Comparison of ENCODE assay signal across 14 cellular contexts in genomic region chrX:47481160-47481559, GRCh38. TPM values are rescaled to one million over a fixed set of nuclear protein-coding genes. Genes with fewer than 3 reads are reported as not detected.
DNase-seq lines count a peak whose midpoint lies in the region; ATAC-seq and TF ChIP-seq lines count a peak whose summit lies in the region.
"Had no signal": no experiment of that assay in that cellular context is flagged by ENCODE, and none has a peak within 500 bp of the region (broad histone marks: within the 10 kb centered on the region; RNA-seq: fewer than 3 reads in every experiment).

No MANE protein-coding gene starts in this region.

- no peak overlapping the region for H4K8ac ChIP-seq in H9 (replicated peaks; ENCODE audit: insufficient read length, low read depth, low read length)

- no peak overlapping the region for H3K23ac ChIP-seq in H9 (ENCODE audit: insufficient read length, low read depth, low read length)

- TF ChIP-seq CTCF in H9 (conservative IDR thresholded peaks at IDR 0.05) (no peak), natural killer cell (IDR thresholded peaks at IDR 0.05) (no peak)

- peak overlapping the region; percentile 21 for H3K4me2 ChIP-seq in H9 (ENCODE audit: insufficient read depth, insufficient read length, low read length)

- H3K23me2 ChIP-seq in H9 (ENCODE audit: insufficient read length, low read depth, low read length, poor library complexity, severe bottlenecking), result peaks cover 8% of the 10 kb centered on the region

- no peak for ATAC-seq in activated CD4-positive, alpha-beta T cell treated with anti-CD3 and anti-CD28 coated beads for 36 hours
- no peak for ATAC-seq in natural killer cell
- ATAC-seq in HG02678 (IDR thresholded peaks at IDR 0.05; ENCODE audit: unreplicated experiment), result no peak
- ATAC-seq: foreskin keratinocyte had no signal

- H2BK20ac ChIP-seq in H9 (ENCODE audit: low read depth, low read length, poor library complexity, severe bottlenecking), result no peak overlapping the region

- H3K18ac ChIP-seq in H9 (ENCODE audit: insufficient read length, low read depth, low read length), result no peak overlapping the region

- H3K4me3 Mint-ChIP-seq in activated CD4-positive, alpha-beta T cell treated with anti-CD3 and anti-CD28 coated beads for 36 hours, result peak overlapping the region; percentile 97
- H3K4me3 Mint-ChIP-seq in H9 (peak overlapping the region in 1 of 2 experiments; percentile 88; a peak in 1 of 5 replicates), natural killer cell (no peak overlapping the region)
- peak overlapping the region; percentile 49 for H3K4me3 Mint-ChIP-seq in activated T-helper 1 cell treated with anti-CD3 and anti-CD28 coated beads, Interleukin-12 subunit alpha, Interleukin-12 subunit beta, Interleukin-2, Interleukin-4 antibody, amounts not matched to agents 30 ng/mL and 10 ng/mL and 1 ng/mL, durations not matched to agents 14 hours and 24 hours and 36 hours

- H3K9me3 ChIP-seq in H9 (ENCODE audit: control insufficient read depth, low read depth, low read length), result peaks cover 21% of the 10 kb centered on the region
- H3K9me3 ChIP-seq: tibial nerve had no signal

- H3T11ph ChIP-seq in H9 (ENCODE audit: low read length), result no peak overlapping the region

- peaks cover 47% of the 10 kb centered on the region for H3K4me1 Mint-ChIP-seq in activated CD4-positive, alpha-beta T cell treated with anti-CD3 and anti-CD28 coated beads for 36 hours
- H3K4me1 Mint-ChIP-seq in H9, result peaks cover 10 to 13% of the 10 kb centered on the region in 2 experiments
- peaks cover 26% of the 10 kb centered on the region for H3K4me1 Mint-ChIP-seq in activated T-helper 1 cell treated with anti-CD3 and anti-CD28 coated beads, Interleukin-12 subunit alpha, Interleukin-12 subunit beta, Interleukin-2, Interleukin-4 antibody, amounts not matched to agents 30 ng/mL and 10 ng/mL and 1 ng/mL, durations not matched to agents 14 hours and 24 hours and 36 hours (ENCODE audit: low read depth)
- H3K4me1 Mint-ChIP-seq in natural killer cell, result peaks cover 26 to 28% of the 10 kb centered on the region in 2 donors

- H3K4me1 ChIP-seq in H9 (ENCODE audit: insufficient read depth, low read length), result no peaks in the 10 kb centered on the region

- H2AK5ac ChIP-seq in H9 (ENCODE audit: insufficient read length, low read length), result no peak overlapping the region

- H3K9me3 Mint-ChIP-seq in activated CD4-positive, alpha-beta T cell treated with anti-CD3 and anti-CD28 coated beads for 36 hours (ENCODE audit: low read depth), result no peaks in the 10 kb centered on the region
- H3K9me3 Mint-ChIP-seq in H9 (peaks cover 66 to 78% of the 10 kb centered on the region in 2 experiments), natural killer cell (no peaks in the 10 kb centered on the region)
- H3K9me3 Mint-ChIP-seq in activated T-helper 1 cell treated with anti-CD3 and anti-CD28 coated beads, Interleukin-12 subunit alpha, Interleukin-12 subunit beta, Interleukin-2, Interleukin-4 antibody, amounts not matched to agents 30 ng/mL and 10 ng/mL and 1 ng/mL, durations not matched to agents 14 hours and 24 hours and 36 hours, result peaks cover 5% of the 10 kb centered on the region

- CTCF ChIA-PET in activated CD4-positive, alpha-beta T cell treated with anti-CD3 and anti-CD28 coated beads for 36 hours (lab: Charles Lee), result interaction anchor here (0.9 kb wide), 1 partner anchor 169 kb away, joined by 4 read pairs; no protein-coding TSS in a partner anchor

- H2BK120ac ChIP-seq in H9 (ENCODE audit: low read depth, low read length, poor library complexity, severe bottlenecking), result no peak overlapping the region

- no peak overlapping the region for H2AFZ ChIP-seq in H9 (ENCODE audit: low read length)

- no peak for DNase-seq in activated CD4-positive, alpha-beta T cell treated with anti-CD3 and anti-CD28 coated beads for 36 hours
- DNase-seq in activated CD4-positive, alpha-beta T cell treated with anti-CD3 and anti-CD28 coated beads for 1 hour, result no peak
- DNase-seq in H9, result no peak
- no peak for DNase-seq in activated T-helper 1 cell treated with anti-CD3 and anti-CD28 coated beads, Interleukin-12 subunit alpha, Interleukin-12 subunit beta, Interleukin-2, Interleukin-4 antibody, amounts not matched to agents 30 ng/mL and 10 ng/mL and 1 ng/mL, durations not matched to agents 14 hours and 24 hours and 36 hours (ENCODE audit: low spot score)
- no peak for DNase-seq in natural killer cell
- DNase-seq in DMS 273 (lab: John Stamatoyannopoulos, UW; ENCODE audit: unreplicated experiment), result no peak
- no peak for DNase-seq in ACHN
- DNase-seq: DMS79; effector memory CD4-positive, alpha-beta T cell; foreskin keratinocyte; NCI-H1930; NCI-H524 had no signal

- no CpG with 5 or more reads among the region's 2 CpGs for WGBS in H9 (ENCODE audit: extremely low coverage, insufficient read length, low lambda C conversion rate)

- no peaks in the 10 kb centered on the region for H3K79me1 ChIP-seq in H9 (ENCODE audit: insufficient read depth, low read depth, low read length, poor library complexity, severe bottlenecking)

- H2BK15ac ChIP-seq in H9 (ENCODE audit: low read depth, low read length), result no peak overlapping the region

- no peak overlapping the region for H3K14ac ChIP-seq in H9 (ENCODE audit: insufficient read depth, low read length)

- POLR2A ChIA-PET in activated CD4-positive, alpha-beta T cell treated with anti-CD3 and anti-CD28 coated beads for 36 hours (lab: Charles Lee), result no interaction called here

- intact Hi-C loops in activated CD4-positive, alpha-beta T cell treated with anti-CD3 and anti-CD28 coated beads for 36 hours (cut with DNase I, micrococcal nuclease), result loop anchor here in 1 of 2 experiments (5.0 to 10.0 kb wide), 3 partner anchors 356 to 996 kb away; partner anchors contain the start of genes FTSJ1 and ZNF81
- intact Hi-C loops in activated T-helper 1 cell treated with anti-CD3 and anti-CD28 coated beads, Interleukin-12 subunit alpha, Interleukin-12 subunit beta, Interleukin-2, Interleukin-4 antibody, amounts not matched to agents 30 ng/mL and 10 ng/mL and 1 ng/mL, durations not matched to agents 14 hours and 24 hours and 36 hours (cut with micrococcal nuclease), result loop anchor here (5.0 to 10.0 kb wide), 4 partner anchors 41 to 1684 kb away; partner anchors contain the start of gene MAGIX
- intact Hi-C loops in natural killer cell (cut with micrococcal nuclease), result loop anchor here (10.0 kb wide), 1 partner anchor 116 kb away; no protein-coding TSS in a partner anchor

- H3K27ac ChIP-seq in H9 (ENCODE audit: insufficient read length, low read depth, low read length), result no peak overlapping the region
- H3K27ac ChIP-seq: foreskin keratinocyte had no signal

- no peak overlapping the region for H2BK12ac ChIP-seq in H9 (ENCODE audit: insufficient read length, low read depth, low read length)

- H3K36me3 Mint-ChIP-seq in activated CD4-positive, alpha-beta T cell treated with anti-CD3 and anti-CD28 coated beads for 36 hours (ENCODE audit: low read depth), result peaks cover 13% of the 10 kb centered on the region
- H3K36me3 Mint-ChIP-seq in H9 (ENCODE audit: insufficient read depth in 1 of 3, low read depth in 3 of 3) (peaks cover 0 to 8% (median 5%) of the 10 kb centered on the region in 3 experiments; a peak in 5 of 7 replicates), natural killer cell (no peaks in the 10 kb centered on the region)
- H3K36me3 Mint-ChIP-seq in activated T-helper 1 cell treated with anti-CD3 and anti-CD28 coated beads, Interleukin-12 subunit alpha, Interleukin-12 subunit beta, Interleukin-2, Interleukin-4 antibody, amounts not matched to agents 30 ng/mL and 10 ng/mL and 1 ng/mL, durations not matched to agents 14 hours and 24 hours and 36 hours (ENCODE audit: low read depth), result peaks cover 9% of the 10 kb centered on the region

- H3K79me2 ChIP-seq in H9 (ENCODE audit: insufficient read depth, low read length), result no peaks in the 10 kb centered on the region

- no peak overlapping the region for H4K91ac ChIP-seq in H9 (ENCODE audit: insufficient read length, low read depth, low read length)

- H3K27me3 ChIP-seq in H9 (ENCODE audit: insufficient read depth, low read length), result no peaks in the 10 kb centered on the region
- H3K27me3 ChIP-seq: foreskin keratinocyte, tibial nerve had no signal

- no peak overlapping the region for H4K5ac ChIP-seq in H9 (ENCODE audit: insufficient read length, low read depth, low read length)

- no peak overlapping the region for H2BK5ac ChIP-seq in H9 (ENCODE audit: insufficient read length, low read length)

- no peak overlapping the region for H3K9ac ChIP-seq in H9 (ENCODE audit: extremely low read depth, insufficient read length, low read length)

- no peak overlapping the region for H3K4ac ChIP-seq in H9 (ENCODE audit: low read depth, low read length)

- H3K27ac Mint-ChIP-seq in activated CD4-positive, alpha-beta T cell treated with anti-CD3 and anti-CD28 coated beads for 36 hours, result no peak overlapping the region
- H3K27ac Mint-ChIP-seq in H9 (no peak overlapping the region), natural killer cell (peak overlapping the region; percentile 85)
- no peak overlapping the region for H3K27ac Mint-ChIP-seq in activated T-helper 1 cell treated with anti-CD3 and anti-CD28 coated beads, Interleukin-12 subunit alpha, Interleukin-12 subunit beta, Interleukin-2, Interleukin-4 antibody, amounts not matched to agents 30 ng/mL and 10 ng/mL and 1 ng/mL, durations not matched to agents 14 hours and 24 hours and 36 hours

- in situ Hi-C loops in ACHN (cut with HindIII; ENCODE audit: low pct_ligation_motif_present, low pct_unique_long_range_greater_than_20kb, low sequenced_read_pairs), result no loop called here

- H3K56ac ChIP-seq in H9 (ENCODE audit: insufficient read length, low read depth, low read length), result no peak overlapping the region

- no peaks in the 10 kb centered on the region for H3K27me3 Mint-ChIP-seq in activated CD4-positive, alpha-beta T cell treated with anti-CD3 and anti-CD28 coated beads for 36 hours
- H3K27me3 Mint-ChIP-seq in H9 (ENCODE audit: low read depth), result no peaks in the 10 kb centered on the region; the same call in 1 of the 2 replicates
- no peaks in the 10 kb centered on the region for H3K27me3 Mint-ChIP-seq in activated T-helper 1 cell treated with anti-CD3 and anti-CD28 coated beads, Interleukin-12 subunit alpha, Interleukin-12 subunit beta, Interleukin-2, Interleukin-4 antibody, amounts not matched to agents 30 ng/mL and 10 ng/mL and 1 ng/mL, durations not matched to agents 14 hours and 24 hours and 36 hours (ENCODE audit: insufficient read depth)
- no peaks in the 10 kb centered on the region for H3K27me3 Mint-ChIP-seq in natural killer cell (ENCODE audit: low read depth in 2 of 2)

- no peaks in the 10 kb centered on the region for H4K20me1 ChIP-seq in H9 (ENCODE audit: control insufficient read depth, insufficient read depth, insufficient read length)

RNA-seq across cellular contexts. Expression of gene ZNF41, which starts 1.9 kb away (rescaled TPM):
- 10 to 100 TPM in 1 of 2 experiments, 1 to 10 TPM in 1; 9.3 to 10.9 TPM for total RNA-seq in activated CD4-positive, alpha-beta T cell treated with anti-CD3 and anti-CD28 coated beads for 36 hours
- total RNA-seq in H9 (2021), result 2.5 and 3.1 TPM in 2 replicates
- 10.7 and 10.9 TPM in 2 replicates for total RNA-seq in activated T-helper 1 cell treated with anti-CD3 and anti-CD28 coated beads, Interleukin-12 subunit alpha, Interleukin-12 subunit beta, Interleukin-2, Interleukin-4 antibody, amounts not matched to agents 30 ng/mL and 10 ng/mL and 1 ng/mL, durations not matched to agents 14 hours and 24 hours and 36 hours
- 10 to 100 TPM in 1 of 3 donors, 1 to 10 TPM in 2; 7.9 to 11.8 (median 10.0) TPM for total RNA-seq in natural killer cell

Comparison
In these comparisons a context has a peak if more than half of its experiments do, and no peak if none do; other contexts are left out.
1. H3K27ac Mint-ChIP-seq: peak in natural killer cell (2 of 2); none in activated CD4-positive, alpha-beta T cell treated with anti-CD3 and anti-CD28 coated beads for 36 hours (single experiment), H9 (0 of 3) and activated T-helper 1 cell treated with anti-CD3 and anti-CD28 coated beads, Interleukin-12 subunit alpha, Interleukin-12 subunit beta, Interleukin-2, Interleukin-4 antibody, amounts not matched to agents 30 ng/mL and 10 ng/mL and 1 ng/mL, durations not matched to agents 14 hours and 24 hours and 36 hours (single experiment).